1 cellular context compared by ENCODE assay signal in genomic region chr1:113073457-113073950, GRCh38.
A peak's percentile ranks its signal among the peaks of the same experiment; 100 is the strongest.
TF ChIP-seq lines count a peak whose summit lies in the region.

No MANE protein-coding gene starts in this region.

TF ChIP-seq in HepG2, 621 proteins besides CTCF, POLR2A, EP300 and RAD21 (continued from another document and continues in another):
- TF ChIP-seq ZNF687 (CRISPR knock-in tag; IDR thresholded peaks at IDR 0.05) (peak; percentile 77; the same call in 1 of the 2 replicates), ZNF136 (CRISPR knock-in tag; IDR thresholded peaks at IDR 0.05; ENCODE audit: low read depth) (no peak), HCFC1 (IDR thresholded peaks at IDR 0.05; ENCODE audit: low read depth, low read length) (no peak), ZNF782 (CRISPR knock-in tag; IDR thresholded peaks at IDR 0.05; ENCODE audit: borderline replicate concordance) (no peak), SRSF1 (optimal IDR thresholded peaks at IDR 0.05; ENCODE audit: low read depth, low read length) (peak; percentile 1), ZNF746 (CRISPR knock-in tag; IDR thresholded peaks at IDR 0.05) (no peak), MTF1 (CRISPR knock-in tag; IDR thresholded peaks at IDR 0.05) (no peak), SETDB1 (CRISPR knock-in tag; IDR thresholded peaks at IDR 0.05; ENCODE audit: borderline replicate concordance) (no peak), MATR3 (CRISPR knock-in tag; IDR thresholded peaks at IDR 0.05) (no peak), BHLHE40 (IDR thresholded peaks at IDR 0.05; ENCODE audit: low read length) (no peak), ZNF430 (CRISPR knock-in tag; IDR thresholded peaks at IDR 0.05) (0 out of 2 replicates have a peak, but pooled peaks have one; percentile 85), ZSCAN25 (CRISPR knock-in tag; IDR thresholded peaks at IDR 0.05) (no peak), MLXIP (CRISPR knock-in tag; IDR thresholded peaks at IDR 0.05; ENCODE audit: borderline replicate concordance) (no peak), RERE (CRISPR knock-in tag; IDR thresholded peaks at IDR 0.05; ENCODE audit: low read depth) (no peak), ZKSCAN5 (CRISPR knock-in tag; IDR thresholded peaks at IDR 0.05) (no peak), ASH2L (IDR thresholded peaks at IDR 0.05; ENCODE audit: insufficient read length, low read depth, low read length) (peak; percentile 73), CSRNP2 (CRISPR knock-in tag; conservative IDR thresholded peaks at IDR 0.05; ENCODE audit: low read depth) (no peak), RCOR2 (CRISPR knock-in tag; IDR thresholded peaks at IDR 0.05) (0 out of 2 replicates have a peak, but pooled peaks have one; percentile 7), ATRX (CRISPR knock-in tag; IDR thresholded peaks at IDR 0.05; ENCODE audit: borderline replicate concordance) (no peak), HOMEZ (CRISPR knock-in tag; IDR thresholded peaks at IDR 0.05; ENCODE audit: low read depth) (no peak), ZNF230 (CRISPR knock-in tag; IDR thresholded peaks at IDR 0.05) (no peak), ZNF263 (CRISPR knock-in tag; IDR thresholded peaks at IDR 0.05) (no peak; the same call in 1 of the 2 replicates), MAF1 (CRISPR knock-in tag; IDR thresholded peaks at IDR 0.05; ENCODE audit: borderline replicate concordance) (0 out of 2 replicates have a peak, but pooled peaks have one; percentile 7), PAWR (CRISPR knock-in tag; IDR thresholded peaks at IDR 0.05; ENCODE audit: borderline replicate concordance) (no peak), AHR (CRISPR knock-in tag; IDR thresholded peaks at IDR 0.05) (no peak), ZSCAN22 (CRISPR knock-in tag; IDR thresholded peaks at IDR 0.05) (no peak), ZNF563 (CRISPR knock-in tag; IDR thresholded peaks at IDR 0.05) (no peak), ZNF816 (CRISPR knock-in tag; IDR thresholded peaks at IDR 0.05; ENCODE audit: borderline replicate concordance) (peak; percentile 17; the same call in 1 of the 2 replicates), BRD4 (CRISPR knock-in tag; IDR thresholded peaks at IDR 0.05) (peak; percentile 27; the same call in 1 of the 2 replicates), AFF4 (CRISPR knock-in tag; IDR thresholded peaks at IDR 0.05) (no peak), ZNF264 (CRISPR knock-in tag; IDR thresholded peaks at IDR 0.05) (peak; percentile 52; the same call in 1 of the 2 replicates), ZBTB44 (CRISPR knock-in tag; IDR thresholded peaks at IDR 0.05) (no peak), ZXDC (CRISPR knock-in tag; IDR thresholded peaks at IDR 0.05) (no peak)
